Comparison of ENCODE assay signal across 22 cellular contexts in the genomic region with DNA sequence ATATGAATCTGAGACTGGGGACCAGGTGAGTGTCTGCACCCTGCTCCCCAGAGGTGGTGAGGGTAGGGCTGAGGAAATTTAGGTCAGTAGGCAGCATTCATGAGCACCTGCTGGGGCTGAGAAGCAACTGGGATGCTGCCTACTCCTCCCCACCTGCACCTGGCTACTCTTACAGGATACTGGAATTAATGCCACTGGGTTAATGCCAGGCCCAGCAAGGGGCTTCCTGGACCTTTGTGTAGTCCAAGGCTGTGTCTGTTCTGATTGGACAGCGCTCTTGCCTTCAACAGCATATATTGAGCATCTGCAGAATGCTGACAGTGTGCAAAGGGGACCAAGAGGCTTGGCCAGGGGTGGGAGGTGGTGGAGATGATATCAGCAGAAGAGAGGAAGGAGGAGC. TPM values are rescaled to one million over a fixed set of nuclear protein-coding genes. Genes with fewer than 3 reads are reported as not detected.
"Had no signal": no experiment of that assay in that cellular context is flagged by ENCODE, and none has a peak within 500 bp of the region (broad histone marks: within the 10 kb centered on the region; RNA-seq: fewer than 3 reads in every experiment).

No MANE protein-coding gene starts in this region.

- H3K4me3 Mint-ChIP-seq: central memory CD8-positive, alpha-beta T cell; naive thymus-derived CD8-positive, alpha-beta T cell; stimulated activated effector memory CD8-positive, alpha-beta T cell treated with anti-CD3 and anti-CD28 coated beads, Interleukin-12 subunit alpha, Interleukin-12 subunit beta, amount 100 ng/mL, for 72 hours had no signal

- H3K36me3 ChIP-seq: colonic mucosa, esophagus squamous epithelium, ovary, tibial artery, upper lobe of left lung had no signal

- H3K4me2 ChIP-seq: hepatocyte had no signal

- H3K27ac ChIP-seq: colonic mucosa, hepatocyte, ovary, tibial artery, upper lobe of left lung had no signal

- H2AFZ ChIP-seq: hepatocyte had no signal

- H3K9me3 Mint-ChIP-seq: central memory CD8-positive, alpha-beta T cell; naive thymus-derived CD8-positive, alpha-beta T cell; stimulated activated effector memory CD8-positive, alpha-beta T cell treated with anti-CD3 and anti-CD28 coated beads, Interleukin-12 subunit alpha, Interleukin-12 subunit beta, amount 100 ng/mL, for 72 hours had no signal

- H3K4me3 ChIP-seq: colonic mucosa, esophagus squamous epithelium, hepatocyte, mucosa of descending colon, ovary, tibial artery, upper lobe of left lung had no signal

- H3K36me3 Mint-ChIP-seq: naive thymus-derived CD8-positive, alpha-beta T cell; stimulated activated effector memory CD8-positive, alpha-beta T cell treated with anti-CD3 and anti-CD28 coated beads, Interleukin-12 subunit alpha, Interleukin-12 subunit beta, amount 100 ng/mL, for 72 hours had no signal

- DNase-seq: colonic mucosa; dermis blood vessel endothelial cell; esophagus squamous epithelium; foreskin fibroblast; head of caudate nucleus; left colon; mucosa of descending colon; nucleus accumbens; ovary; right cardiac atrium; stimulated activated CD4-positive, alpha-beta T cell treated with anti-CD3 and anti-CD28 coated beads, Interleukin-4, amount 100 ng/mL, for 1 hour; stimulated activated CD8-positive, alpha-beta memory T cell treated with anti-CD3 and anti-CD28 coated beads, Interleukin-4, amount 100 ng/mL, for 48 hours; stimulated activated naive CD8-positive, alpha-beta T cell treated with anti-CD3 and anti-CD28 coated beads, Interleukin-15, Interleukin-2, amounts not matched to agents 100 U/mL and 50 U/mL, for 24 hours; tibial artery; upper lobe of left lung had no signal

- H3K4me1 Mint-ChIP-seq: central memory CD8-positive, alpha-beta T cell; naive thymus-derived CD8-positive, alpha-beta T cell; stimulated activated effector memory CD8-positive, alpha-beta T cell treated with anti-CD3 and anti-CD28 coated beads, Interleukin-12 subunit alpha, Interleukin-12 subunit beta, amount 100 ng/mL, for 72 hours had no signal

- H3K27me3 ChIP-seq: colonic mucosa, ovary, upper lobe of left lung had no signal

- ATAC-seq: left colon; mucosa of descending colon; naive thymus-derived CD8-positive, alpha-beta T cell; right cardiac atrium; stimulated activated naive CD8-positive, alpha-beta T cell treated with anti-CD3 and anti-CD28 coated beads, Interleukin-15, Interleukin-2, amounts not matched to agents 100 U/mL and 50 U/mL, for 24 hours had no signal

- H3K9me3 ChIP-seq: colonic mucosa, esophagus squamous epithelium, mucosa of descending colon, ovary, tibial artery, upper lobe of left lung had no signal

- H3K4me1 ChIP-seq: colonic mucosa, tibial artery had no signal

- H3K27ac Mint-ChIP-seq: naive thymus-derived CD8-positive, alpha-beta T cell; progenitor cell of endocrine pancreas; stimulated activated effector memory CD8-positive, alpha-beta T cell treated with anti-CD3 and anti-CD28 coated beads, Interleukin-12 subunit alpha, Interleukin-12 subunit beta, amount 100 ng/mL, for 72 hours had no signal

RNA-seq across cellular contexts. Expression of a gene that starts 32.1 kb away (rescaled TPM):
- total RNA-seq: dermis blood vessel endothelial cell; epithelial cell of proximal tubule; kidney epithelial cell; naive thymus-derived CD8-positive, alpha-beta T cell; progenitor cell of endocrine pancreas had no signal
- polyA plus RNA-seq: hepatocyte; naive thymus-derived CD8-positive, alpha-beta T cell had no signal
